ENCODE assay signal across 24 cellular contexts in the genomic region with DNA sequence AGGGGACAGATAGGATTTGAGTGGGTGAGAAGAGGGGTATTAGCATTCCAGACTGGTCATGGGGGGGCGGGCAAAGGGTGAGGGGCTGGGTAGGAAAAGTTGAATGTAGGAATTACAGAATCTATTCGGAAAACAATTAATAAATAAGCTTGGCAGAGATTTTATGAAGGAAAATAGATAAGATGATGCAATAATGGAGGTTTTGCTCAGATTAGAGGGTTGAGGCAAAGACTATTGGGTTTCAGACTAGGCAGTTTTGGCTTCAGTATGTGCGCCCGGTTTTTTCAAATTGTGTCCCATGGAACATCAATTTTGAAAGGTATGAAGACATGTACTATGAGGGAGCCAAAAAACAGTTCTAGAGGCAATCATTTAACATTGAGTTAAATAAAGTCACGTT.
DNase-seq lines count a peak whose midpoint lies in the region; ATAC-seq, FAIRE-seq and TF ChIP-seq lines count a peak whose summit lies in the region.
"Had no signal": no experiment of that assay in that cellular context is flagged by ENCODE, and none has a peak within 500 bp of the region (broad histone marks: within the 10 kb centered on the region; RNA-seq: fewer than 3 reads in every experiment).

No MANE protein-coding gene starts in this region.

- no peak for FAIRE-seq in K562 (lab: Jason Lieb, UNC)
- FAIRE-seq: A549, GM12891, GM18507, H54 had no signal

- CTCF ChIA-PET in MCF 10A (lab: Yijun Ruan, JAX) (no interaction called here), K562 (lab: Yijun Ruan, JAX; ENCODE audit: low intra/inter-chr PET ratio) (no interaction called here)

- H4K5ac ChIP-seq in H9 (ENCODE audit: insufficient read length, low read depth, low read length) = no peak overlapping the region

- no peak overlapping the region for H3K56ac ChIP-seq in H9 (ENCODE audit: insufficient read length, low read depth, low read length)

- no peak for TF ChIP-seq RAD21 in K562 (CRISPR knock-in tag; conservative IDR thresholded peaks at IDR 0.05 in 1 of 2, IDR thresholded peaks at IDR 0.05 in 1 of 2)

- H2BK12ac ChIP-seq in H9 (ENCODE audit: insufficient read length, low read depth, low read length) = no peak overlapping the region

- in situ Hi-C loops in K562 (cut with MboI) = no loop called here

- no peak overlapping the region for H4K8ac ChIP-seq in H9 (replicated peaks; ENCODE audit: insufficient read length, low read depth, low read length)

- no peak overlapping the region for H2BK120ac ChIP-seq in H9 (ENCODE audit: low read depth, low read length, poor library complexity, severe bottlenecking)

- no peak overlapping the region for H3K4ac ChIP-seq in H9 (ENCODE audit: low read depth, low read length)

- BruUV-seq in MCF 10A (replicated peaks; lab: Mats Ljungman, UMichigan) = no TSS peak
- BruUV-seq in K562 (replicated peaks; lab: Mats Ljungman, UMichigan) = no TSS peak

- no peak overlapping the region for H2BK5ac ChIP-seq in H9 (ENCODE audit: insufficient read length, low read length)

- H3K4me3 ChIP-seq in breast epithelium (no peak overlapping the region), K562 (no peak overlapping the region)
- H3K4me3 ChIP-seq: A549, GM23248 had no signal

- peaks cover 7% of the 10 kb centered on the region for H3K4me1 Mint-ChIP-seq in MCF 10A (ENCODE audit: insufficient read depth, unreplicated experiment)
- H3K4me1 Mint-ChIP-seq in H9 = peaks cover 7 to 10% of the 10 kb centered on the region in 2 experiments
- peaks cover 38% of the 10 kb centered on the region for H3K4me1 Mint-ChIP-seq in nephron progenitor cell
- peaks cover 24% of the 10 kb centered on the region for H3K4me1 Mint-ChIP-seq in mesothelial cell of epicardium

- H3K4me1 ChIP-seq in breast epithelium (no peaks in the 10 kb centered on the region), H9 (ENCODE audit: insufficient read depth, low read length) (no peaks in the 10 kb centered on the region), K562 (replicated peaks in 1 of 2; ENCODE audit: control insufficient read depth in 2 of 2, insufficient read depth in 2 of 2, low read length in 2 of 2) (no peaks in the 10 kb centered on the region)
- H3K4me1 ChIP-seq: A549 had no signal

- TF ChIP-seq EP300 in K562 (IDR thresholded peaks at IDR 0.05; ENCODE audit: low read length) = no peak

- H2AK5ac ChIP-seq in H9 (ENCODE audit: insufficient read length, low read length) = no peak overlapping the region

- no peak overlapping the region for H3K18ac ChIP-seq in H9 (ENCODE audit: insufficient read length, low read depth, low read length)

- H3K23me2 ChIP-seq in H9 (ENCODE audit: insufficient read length, low read depth, low read length, poor library complexity, severe bottlenecking) = no peaks in the 10 kb centered on the region

- H2AFZ ChIP-seq in H9 (ENCODE audit: low read length) = no peak overlapping the region
- no peak overlapping the region for H2AFZ ChIP-seq in K562 (ENCODE audit: low read depth, low read length)
- H2AFZ ChIP-seq: GM23248 had no signal

- H3K9me3 ChIP-seq in breast epithelium (no peaks in the 10 kb centered on the region), H9 (ENCODE audit: control insufficient read depth, low read depth, low read length) (no peaks in the 10 kb centered on the region), K562 (replicated peaks; ENCODE audit: control insufficient read depth, insufficient read depth, low read depth, low read length) (no peaks in the 10 kb centered on the region)
- H3K9me3 ChIP-seq: A549 had no signal

- TF ChIP-seq POLR2A in breast epithelium (IDR thresholded peaks at IDR 0.05) = no peak
- TF ChIP-seq POLR2A in K562 (conservative IDR thresholded peaks at IDR 0.05) = no peak

- intact Hi-C loops in MCF 10A (cut with micrococcal nuclease) = no loop called here
- intact Hi-C loops in breast epithelium (cut with DNase I; ENCODE audit: low total_unique reads) = no loop called here
- intact Hi-C loops in K562 (cut with micrococcal nuclease) = no loop called here

- no peaks in the 10 kb centered on the region for H3K36me3 Mint-ChIP-seq in MCF 10A (ENCODE audit: insufficient read depth, unreplicated experiment)
- no peaks in the 10 kb centered on the region for H3K36me3 Mint-ChIP-seq in H9 (ENCODE audit: insufficient read depth in 1 of 3, low read depth in 3 of 3)
- no peaks in the 10 kb centered on the region for H3K36me3 Mint-ChIP-seq in nephron progenitor cell (ENCODE audit: low read depth)
- no peaks in the 10 kb centered on the region for H3K36me3 Mint-ChIP-seq in mesothelial cell of epicardium
- H3K36me3 Mint-ChIP-seq: CD4-positive, alpha-beta memory T cell had no signal

- no peaks in the 10 kb centered on the region for H3K79me2 ChIP-seq in H9 (ENCODE audit: insufficient read depth, low read length)
- no peaks in the 10 kb centered on the region for H3K79me2 ChIP-seq in K562 (ENCODE audit: control insufficient read depth, insufficient read depth, low read length)

- no peaks in the 10 kb centered on the region for H3K9me3 Mint-ChIP-seq in MCF 10A (ENCODE audit: unreplicated experiment)
- H3K9me3 Mint-ChIP-seq in H9 = no peaks in the 10 kb centered on the region; a peak in 1 of 5 replicates
- no peaks in the 10 kb centered on the region for H3K9me3 Mint-ChIP-seq in nephron progenitor cell
- no peaks in the 10 kb centered on the region for H3K9me3 Mint-ChIP-seq in mesothelial cell of epicardium

- H3T11ph ChIP-seq in H9 (ENCODE audit: low read length) = no peak overlapping the region

- H3K14ac ChIP-seq in H9 (ENCODE audit: insufficient read depth, low read length) = no peak overlapping the region

- H3K9ac ChIP-seq in H9 (ENCODE audit: extremely low read depth, insufficient read length, low read length) (no peak overlapping the region), K562 (ENCODE audit: insufficient read depth in 1 of 2, low read depth in 2 of 2, low read length in 2 of 2) (no peak overlapping the region)
- H3K9ac ChIP-seq: GM23248 had no signal

- POLR2A ChIA-PET in MCF 10A (lab: Yijun Ruan, JAX) (no interaction called here), K562 (lab: Yijun Ruan, JAX) (no interaction called here)

- H2BK15ac ChIP-seq in H9 (ENCODE audit: low read depth, low read length) = no peak overlapping the region

- H3K4me3 Mint-ChIP-seq in MCF 10A (ENCODE audit: unreplicated experiment) (no peak overlapping the region), H9 (no peak overlapping the region), nephron progenitor cell (no peak overlapping the region), mesothelial cell of epicardium (no peak overlapping the region)
- H3K4me3 Mint-ChIP-seq: CD4-positive, alpha-beta memory T cell had no signal

- H3K27me3 ChIP-seq in breast epithelium (no peaks in the 10 kb centered on the region), H9 (ENCODE audit: insufficient read depth, low read length) (no peaks in the 10 kb centered on the region), K562 (ENCODE audit: control insufficient read depth in 2 of 2, insufficient read depth in 2 of 2, low read length in 2 of 2) (no peaks in the 10 kb centered on the region)

- DNase-seq in MCF 10A (ENCODE audit: unreplicated experiment) (no peak), breast epithelium (ENCODE audit: low spot score in 2 of 2) (no peak), H9 (no peak), K562 (ENCODE audit: extremely low read depth in 1 of 4, low spot score in 3 of 4) (no peak), nephron progenitor cell (peak; percentile 4), NCI-H1694 (lab: John Stamatoyannopoulos, UW) (no peak), mesothelial cell of epicardium (ENCODE audit: low spot score in 2 of 2, unreplicated experiment in 2 of 2) (no peak)
- no peak for DNase-seq in activated T-cell treated with anti-CD3 and anti-CD28 coated beads, Interleukin-2, amount 50 U/mL, for 48 hours
- DNase-seq: 8988T; ACHN; AML-193; C1 segment of cervical spinal cord; Calu3; CD4-positive, alpha-beta memory T cell; COR-L47; DMS53; DMS79 treated with DMSO at 0.1 percent for 48 hours; GF-D8; GM23248; HCEC 1CT had no signal

- no peak for ATAC-seq in K562
- ATAC-seq: A549 had no signal

- no peaks in the 10 kb centered on the region for H3K36me3 ChIP-seq in breast epithelium
- H3K36me3 ChIP-seq in K562 (ENCODE audit: control insufficient read depth, insufficient read depth, low read length) = no peaks in the 10 kb centered on the region

- H3K27ac Mint-ChIP-seq in MCF 10A (ENCODE audit: low read depth, unreplicated experiment) (peak overlapping the region; percentile 33), H9 (peak overlapping the region in 2 of 3 experiments; percentile 9 to 10; a peak in 2 of 7 replicates), nephron progenitor cell (peak overlapping the region; percentile 68), mesothelial cell of epicardium (no peak overlapping the region)
- H3K27ac Mint-ChIP-seq: CD4-positive, alpha-beta memory T cell had no signal

- H3K23ac ChIP-seq in H9 (ENCODE audit: insufficient read length, low read depth, low read length) = no peak overlapping the region

- H3K79me1 ChIP-seq in H9 (ENCODE audit: insufficient read depth, low read depth, low read length, poor library complexity, severe bottlenecking) = no peaks in the 10 kb centered on the region

- WGBS in H9 (ENCODE audit: extremely low coverage, insufficient read length, low lambda C conversion rate) = no CpG with 5 or more reads among the region's 5 CpGs
- WGBS in K562 (ENCODE audit: insufficient coverage, low coverage, missing lambda C conversion rate) = 0% methylated on average over 5 of the region's 5 CpGs

- H3K27me3 Mint-ChIP-seq in MCF 10A (ENCODE audit: insufficient read depth, unreplicated experiment) (no peaks in the 10 kb centered on the region), H9 (ENCODE audit: low read depth) (no peaks in the 10 kb centered on the region), nephron progenitor cell (ENCODE audit: low read depth, poor library complexity) (peaks cover 5% of the 10 kb centered on the region), mesothelial cell of epicardium (ENCODE audit: low read depth) (no peaks in the 10 kb centered on the region)
- H3K27me3 Mint-ChIP-seq: CD4-positive, alpha-beta memory T cell had no signal

- no peak overlapping the region for H2BK20ac ChIP-seq in H9 (ENCODE audit: low read depth, low read length, poor library complexity, severe bottlenecking)

- TF ChIP-seq CTCF in MCF 10A (IDR thresholded peaks at IDR 0.05; ENCODE audit: unreplicated experiment) = no peak
- no peak for TF ChIP-seq CTCF in breast epithelium (IDR thresholded peaks at IDR 0.05)
- no peak for TF ChIP-seq CTCF in H9 (conservative IDR thresholded peaks at IDR 0.05)
- no peak for TF ChIP-seq CTCF in K562 (IDR thresholded peaks at IDR 0.05 in 2 of 3, conservative IDR thresholded peaks at IDR 0.05 in 1 of 3; ENCODE audit: insufficient read depth in 2 of 3, low read depth in 1 of 3, low read length in 3 of 3)
- no peak for TF ChIP-seq CTCF in nephron progenitor cell (IDR thresholded peaks at IDR 0.05)
- TF ChIP-seq CTCF in mesothelial cell of epicardium (IDR thresholded peaks at IDR 0.05; ENCODE audit: unreplicated experiment) = no peak

- no peak overlapping the region for H4K91ac ChIP-seq in H9 (ENCODE audit: insufficient read length, low read depth, low read length)

- H3K9me1 ChIP-seq in K562 (ENCODE audit: control insufficient read depth, insufficient read depth, low read length) = no peaks in the 10 kb centered on the region

- no peak overlapping the region for H3K27ac ChIP-seq in breast epithelium
- no peak overlapping the region for H3K27ac ChIP-seq in H9 (ENCODE audit: insufficient read length, low read depth, low read length)
- H3K27ac ChIP-seq in K562 (ENCODE audit: extremely low read depth, low read depth, low read length) = no peak overlapping the region
- H3K27ac ChIP-seq: A549, GM23248 had no signal

- no peaks in the 10 kb centered on the region for H4K20me1 ChIP-seq in H9 (ENCODE audit: control insufficient read depth, insufficient read depth, insufficient read length)
- no peaks in the 10 kb centered on the region for H4K20me1 ChIP-seq in K562 (replicated peaks; ENCODE audit: control insufficient read depth, insufficient read depth, low read length)

- no peak overlapping the region for H3K4me2 ChIP-seq in H9 (ENCODE audit: insufficient read depth, insufficient read length, low read length)
- H3K4me2 ChIP-seq in K562 (ENCODE audit: insufficient read depth, low read length) = no peak overlapping the region
- H3K4me2 ChIP-seq: A549 had no signal
